In the genomic region with DNA sequence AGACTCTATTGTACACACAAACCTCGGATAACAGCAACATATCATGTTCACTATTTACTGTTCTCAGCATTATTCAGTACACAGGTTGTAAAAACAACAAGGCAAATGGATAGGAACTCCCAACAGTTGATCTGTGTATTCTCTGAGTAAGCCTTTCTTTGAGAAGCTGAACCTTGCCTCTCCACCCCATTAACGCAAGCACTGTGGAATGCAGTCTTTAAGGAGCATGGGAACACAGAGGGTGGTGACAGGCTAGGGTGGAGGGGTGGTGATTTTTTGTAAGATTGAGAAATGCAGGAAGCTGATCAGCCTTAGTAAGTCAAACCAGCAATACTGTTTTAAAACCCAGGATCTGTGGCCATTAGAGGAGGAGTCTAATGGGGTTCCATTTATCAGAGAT, we compare ENCODE assay signal across 13 cellular contexts. TPM values are rescaled to one million over a fixed set of nuclear protein-coding genes. Genes with fewer than 3 reads are reported as not detected.
DNase-seq lines count a peak whose midpoint lies in the region; ATAC-seq, FAIRE-seq and TF ChIP-seq lines count a peak whose summit lies in the region.
"Had no signal": no experiment of that assay in that cellular context is flagged by ENCODE, and none has a peak within 500 bp of the region (broad histone marks: within the 10 kb centered on the region; RNA-seq: fewer than 3 reads in every experiment).

No MANE protein-coding gene starts in this region.

- H4K20me1 ChIP-seq in fibroblast of lung (ENCODE audit: control insufficient read depth, extremely low read depth, insufficient read depth, low read length) = no peaks in the 10 kb centered on the region

- peak overlapping the region; percentile 27 for H3K4me2 ChIP-seq in fibroblast of lung (ENCODE audit: extremely low read depth, insufficient read depth, low read length)

- peak; percentile 78 for FAIRE-seq in D721Med (lab: Jason Lieb, UNC)

- peak overlapping the region; percentile 52 for H3K27ac ChIP-seq in fibroblast of lung (ENCODE audit: insufficient read depth, low read length)
- no peak overlapping the region for H3K27ac ChIP-seq in WERI-Rb-1
- H3K27ac ChIP-seq: heart left ventricle had no signal

- peak overlapping the region; percentile 45 for H2AFZ ChIP-seq in fibroblast of lung (ENCODE audit: low read length)

- no peak for DNase-seq in D721Med (ENCODE audit: insufficient read length, low spot score)
- peak; percentile 77 for DNase-seq in NCI-H226
- DNase-seq in fibroblast of lung (ENCODE audit: low read depth in 2 of 2) = peak; percentile 80 to 90
- DNase-seq in omental fat pad (ENCODE audit: low spot score) = no peak
- no peak for DNase-seq in midbrain (lab: John Stamatoyannopoulos, UW)
- DNase-seq in NCI-H1436 treated with DMSO at 0.1 percent for 48 hours (lab: John Stamatoyannopoulos, UW) = no peak
- no peak for DNase-seq in OCI-M2 (lab: John Stamatoyannopoulos, UW; ENCODE audit: unreplicated experiment)
- no peak for DNase-seq in WERI-Rb-1
- DNase-seq: activated naive CD4-positive, alpha-beta T cell treated with Interleukin-2 at 50 U/mL for 16 hours; heart left ventricle; NCI-H187 treated with DMSO at 0.1 percent for 48 hours; T-cell had no signal

- H3K9me3 ChIP-seq in fibroblast of lung (ENCODE audit: control insufficient read depth, insufficient read depth, low read depth, low read length) (no peaks in the 10 kb centered on the region), WERI-Rb-1 (ENCODE audit: severe bottlenecking) (no peaks in the 10 kb centered on the region)
- H3K9me3 ChIP-seq: heart left ventricle had no signal

- no peaks in the 10 kb centered on the region for H3K79me2 ChIP-seq in fibroblast of lung (ENCODE audit: control insufficient read depth, insufficient read depth, low read length)

- H3K36me3 ChIP-seq in fibroblast of lung (ENCODE audit: control insufficient read depth, insufficient read depth, low read length) (no peaks in the 10 kb centered on the region), WERI-Rb-1 (no peaks in the 10 kb centered on the region)
- H3K36me3 ChIP-seq: heart left ventricle had no signal

- H3K4me3 ChIP-seq in fibroblast of lung (replicated peaks in 1 of 4; ENCODE audit: control extremely low read depth in 1 of 4, insufficient read depth in 1 of 4, low read depth in 3 of 4, low read length in 4 of 4) (no peak overlapping the region), WERI-Rb-1 (ENCODE audit: low read depth, low read length) (no peak overlapping the region)
- H3K4me3 ChIP-seq: heart left ventricle had no signal

- ATAC-seq in omental fat pad (ENCODE audit: low FRiP score) = peak; percentile 71
- ATAC-seq: T-cell had no signal

- H3K9ac ChIP-seq in fibroblast of lung (ENCODE audit: insufficient read depth, low read length) = no peak overlapping the region

- H3K27me3 ChIP-seq in fibroblast of lung (ENCODE audit: control insufficient read depth, insufficient read depth, low read length) (no peaks in the 10 kb centered on the region), WERI-Rb-1 (ENCODE audit: insufficient read depth, low read depth, severe bottlenecking) (no peaks in the 10 kb centered on the region)
- H3K27me3 ChIP-seq: heart left ventricle had no signal

- TF ChIP-seq CTCF in D721Med (IDR thresholded peaks at IDR 0.05; ENCODE audit: insufficient read depth, missing control alignments) = no peak
- TF ChIP-seq CTCF in fibroblast of lung (conservative IDR thresholded peaks at IDR 0.05 in 1 of 2, IDR thresholded peaks at IDR 0.05 in 1 of 2; ENCODE audit: low read depth in 1 of 2, low read length in 2 of 2) = no peak
- no peak for TF ChIP-seq CTCF in omental fat pad (IDR thresholded peaks at IDR 0.05)
- no peak for TF ChIP-seq CTCF in WERI-Rb-1 (IDR thresholded peaks at IDR 0.05; ENCODE audit: low read depth, low read length)

- H3K4me1 ChIP-seq in fibroblast of lung (ENCODE audit: control insufficient read depth, extremely low read depth, insufficient read depth, low read length) = no peaks in the 10 kb centered on the region
- H3K4me1 ChIP-seq: heart left ventricle had no signal

RNA-seq across cellular contexts. Expression of a gene that starts 19.6 kb away (rescaled TPM):
- total RNA-seq in fibroblast of lung (not detected in 2 replicates), omental fat pad (not detected)
- polyA plus RNA-seq in fibroblast of lung = not detected in 2 replicates
- not detected in 2 replicates for polyA plus RNA-seq in fibroblast of lung (2012)
- polyA minus RNA-seq in fibroblast of lung (ENCODE audit: low replicate concordance) = not detected in 2 replicates
- total RNA-seq: heart left ventricle, skeletal muscle tissue, T-cell had no signal
- polyA plus RNA-seq: heart left ventricle had no signal

RNA-seq across cellular contexts. Expression of a gene that starts 21.5 kb away (rescaled TPM):
- total RNA-seq in fibroblast of lung = not detected in 2 replicates
- polyA plus RNA-seq in fibroblast of lung = not detected in 2 replicates
- polyA plus RNA-seq in fibroblast of lung (2012) = not detected in 2 replicates
- not detected in 2 replicates for polyA minus RNA-seq in fibroblast of lung (ENCODE audit: low replicate concordance)
- not detected for total RNA-seq in omental fat pad
- total RNA-seq: skeletal muscle tissue, T-cell had no signal

RNA-seq across cellular contexts. Expression of a gene that starts 39.1 kb away (rescaled TPM):
- total RNA-seq in fibroblast of lung = not detected in 2 replicates
- polyA plus RNA-seq in fibroblast of lung = not detected in 2 replicates
- polyA plus RNA-seq in fibroblast of lung (2012) = not detected in 2 replicates
- not detected in 2 replicates for polyA minus RNA-seq in fibroblast of lung (ENCODE audit: low replicate concordance)
- total RNA-seq in omental fat pad = not detected
- total RNA-seq: heart left ventricle, skeletal muscle tissue, T-cell had no signal

Comparison
In these comparisons a context has a peak if more than half of its experiments do, and no peak if none do; other contexts are left out.
1. DNase-seq: peak in NCI-H226 (single experiment) and fibroblast of lung (2 of 2); none in D721Med (single experiment), omental fat pad (single experiment), midbrain (single experiment), NCI-H1436 treated with DMSO at 0.1 percent for 48 hours (single experiment), OCI-M2 (single experiment) and WERI-Rb-1 (single experiment).